Comparison of ENCODE assay signal across 30 cellular contexts in the genomic region with DNA sequence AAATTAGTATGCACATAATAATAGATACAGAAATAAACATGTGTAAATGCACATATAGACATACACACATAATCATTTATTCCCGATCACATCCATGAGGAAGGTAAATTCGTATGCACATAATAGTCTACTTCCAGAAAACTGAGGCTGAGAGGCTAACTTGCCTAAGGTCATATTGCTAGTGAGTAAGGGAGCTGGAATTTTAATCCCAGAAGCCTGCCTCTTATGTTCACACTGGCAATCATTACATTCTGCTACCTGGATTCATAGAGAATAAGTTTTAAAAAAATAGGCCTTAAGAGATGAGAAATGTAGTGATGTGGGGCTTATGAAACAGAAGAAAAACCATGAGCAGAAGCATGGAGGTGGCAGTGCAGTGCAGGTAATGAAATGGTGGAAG.
DNase-seq lines count a peak whose midpoint lies in the region; ATAC-seq, FAIRE-seq and TF ChIP-seq lines count a peak whose summit lies in the region.
"Had no signal": no experiment of that assay in that cellular context is flagged by ENCODE, and none has a peak within 500 bp of the region (broad histone marks: within the 10 kb centered on the region; RNA-seq: fewer than 3 reads in every experiment).

No MANE protein-coding gene starts in this region.

- peak; percentile 13 for DNase-seq in ACHN
- peak; percentile 64 for DNase-seq in M059J (ENCODE audit: low read depth)
- peak; percentile 57 for DNase-seq in mammary epithelial cell
- no peak for DNase-seq in keratinocyte (ENCODE audit: low read depth, low spot score)
- DNase-seq in heart right ventricle: no peak
- no peak for DNase-seq in frontal cortex (ENCODE audit: low spot score in 2 of 2)
- DNase-seq in esophagus muscularis mucosa (ENCODE audit: extremely low spot score): no peak
- no peak for DNase-seq in CD8-positive, alpha-beta memory T cell
- DNase-seq: C1 segment of cervical spinal cord; Caco-2; CD4-positive, alpha-beta memory T cell; DMS 273 treated with DMSO at 0.1 percent for 48 hours; DMS79; MV-4-11; NCI-H1105; NCI-H1436 treated with DMSO at 0.1 percent for 48 hours; NCI-H187 treated with DMSO at 0.1 percent for 48 hours; NCI-H2171 treated with DMSO at 0.1 percent for 48 hours; NCI-H446; NCI-H524 treated with DMSO at 0.1 percent for 48 hours; NCI-H774; NK-92 treated with Interleukin-12 subunit alpha and Interleukin-12 subunit beta, amount 100 ng/mL, for 24 hours; PC-3; RPMI8226; SHP77 treated with DMSO at 0.1 percent for 48 hours had no signal

- CTCF ChIA-PET in mammary epithelial cell (lab: Charles Lee; ENCODE audit: low non-redundant PET): no interaction called here
- CTCF ChIA-PET in CD8-positive, alpha-beta memory T cell (lab: Charles Lee): no interaction called here

- WGBS in mammary epithelial cell (ENCODE audit: low coverage, missing lambda C conversion rate): 71% methylated on average over 2 of the region's 2 CpGs
- 83 to 86% methylated on average over 2 of the region's 2 CpGs for WGBS in heart right ventricle, 2 donors
- 85% methylated on average over 2 of the region's 2 CpGs for WGBS in esophagus muscularis mucosa

- H3K36me3 ChIP-seq in mammary epithelial cell (ENCODE audit: insufficient read depth, low read length) (no peaks in the 10 kb centered on the region), keratinocyte (ENCODE audit: control insufficient read depth in 2 of 2, extremely low read depth in 1 of 2, insufficient read depth in 2 of 2, low read length in 2 of 2) (no peaks in the 10 kb centered on the region), heart right ventricle (no peaks in the 10 kb centered on the region), esophagus muscularis mucosa (no peaks in the 10 kb centered on the region)
- H3K36me3 ChIP-seq in CD8-positive, alpha-beta memory T cell (ENCODE audit: insufficient read depth, low read length): no peaks in the 10 kb centered on the region

- H3K9me3 Mint-ChIP-seq in CD8-positive, alpha-beta memory T cell: peaks cover 0 to 9% (median 3%) of the 10 kb centered on the region in 5 donors

- intact Hi-C loops in mammary epithelial cell (cut with micrococcal nuclease): loop anchor here (5.0 to 10.0 kb wide), 3 partner anchors 76 to 712 kb away; a partner anchor contains a TSS
- intact Hi-C loops in heart right ventricle (cut with DNase I): no loop called here
- intact Hi-C loops in esophagus muscularis mucosa (cut with DNase I): no loop called here

- H2AFZ ChIP-seq in mammary epithelial cell (ENCODE audit: low read depth, low read length) (no peak overlapping the region), keratinocyte (ENCODE audit: control insufficient read depth, low read length) (no peak overlapping the region)

- in situ Hi-C loops in ACHN (cut with HindIII; ENCODE audit: low pct_ligation_motif_present, low pct_unique_long_range_greater_than_20kb, low sequenced_read_pairs) (no loop called here), mammary epithelial cell (cut with MboI; ENCODE audit: low sequenced_read_pairs in 2 of 2) (no loop called here)

- H3K79me2 ChIP-seq in mammary epithelial cell (ENCODE audit: insufficient read depth, low read length) (no peaks in the 10 kb centered on the region), keratinocyte (ENCODE audit: control insufficient read depth, insufficient read depth, low read length) (no peaks in the 10 kb centered on the region)

- no TSS peak for BruUV-seq in mammary epithelial cell (replicated peaks; lab: Mats Ljungman, UMichigan)

- TF ChIP-seq CTCF in mammary epithelial cell (conservative IDR thresholded peaks at IDR 0.05 in 1 of 2, IDR thresholded peaks at IDR 0.05 in 1 of 2; ENCODE audit: extremely low read depth in 1 of 2, insufficient read depth in 1 of 2, low read depth in 1 of 2, low read length in 2 of 2) (no peak), keratinocyte (optimal IDR thresholded peaks at IDR 0.05 in 1 of 3, IDR thresholded peaks at IDR 0.05 in 1 of 3, conservative IDR thresholded peaks at IDR 0.05 in 1 of 3; ENCODE audit: extremely low read depth in 1 of 3, insufficient read depth in 2 of 3, low read length in 3 of 3) (no peak), heart right ventricle (IDR thresholded peaks at IDR 0.05) (no peak), esophagus muscularis mucosa (IDR thresholded peaks at IDR 0.05) (no peak)

- H3K4me3 ChIP-seq in mammary epithelial cell (replicated peaks in 1 of 3; ENCODE audit: insufficient read depth in 1 of 3, low read depth in 2 of 3, low read length in 3 of 3) (no peak overlapping the region), keratinocyte (ENCODE audit: control insufficient read depth in 2 of 3, extremely low read depth in 1 of 3, insufficient read depth in 2 of 3, low read depth in 1 of 3, low read length in 3 of 3) (no peak overlapping the region), heart right ventricle (no peak overlapping the region), esophagus muscularis mucosa (no peak overlapping the region)
- H3K4me3 ChIP-seq in CD8-positive, alpha-beta memory T cell (ENCODE audit: low read length): no peak overlapping the region
- H3K4me3 ChIP-seq: SK-N-MC had no signal

- POLR2A ChIA-PET in CD8-positive, alpha-beta memory T cell (lab: Charles Lee): no interaction called here

- TF ChIP-seq EP300 in esophagus muscularis mucosa (IDR thresholded peaks at IDR 0.05): no peak

- H3K27me3 Mint-ChIP-seq in CD8-positive, alpha-beta memory T cell: no peaks in the 10 kb centered on the region
- H3K27me3 Mint-ChIP-seq: CD4-positive, alpha-beta memory T cell had no signal

- no peaks in the 10 kb centered on the region for H3K9me3 ChIP-seq in mammary epithelial cell (replicated peaks; ENCODE audit: insufficient read depth, low read length)
- no peaks in the 10 kb centered on the region for H3K9me3 ChIP-seq in keratinocyte (ENCODE audit: control insufficient read depth, low read depth, low read length)
- H3K9me3 ChIP-seq in heart right ventricle: no peaks in the 10 kb centered on the region
- H3K9me3 ChIP-seq in esophagus muscularis mucosa: no peaks in the 10 kb centered on the region
- no peaks in the 10 kb centered on the region for H3K9me3 ChIP-seq in CD8-positive, alpha-beta memory T cell (ENCODE audit: low read length)
- H3K9me3 ChIP-seq: Caco-2 had no signal

- peaks cover 16% of the 10 kb centered on the region for H3K4me1 ChIP-seq in mammary epithelial cell (ENCODE audit: insufficient read depth, low read length)
- no peaks in the 10 kb centered on the region for H3K4me1 ChIP-seq in keratinocyte (ENCODE audit: control insufficient read depth, extremely low read depth, insufficient read depth, low read length)
- H3K4me1 ChIP-seq in heart right ventricle: no peaks in the 10 kb centered on the region
- no peaks in the 10 kb centered on the region for H3K4me1 ChIP-seq in esophagus muscularis mucosa
- H3K4me1 ChIP-seq in CD8-positive, alpha-beta memory T cell (ENCODE audit: insufficient read depth, low read length): no peaks in the 10 kb centered on the region
- H3K4me1 ChIP-seq: Caco-2 had no signal

- H3K9me1 ChIP-seq in keratinocyte (ENCODE audit: control insufficient read depth, extremely low read depth, insufficient read depth, low read length): no peaks in the 10 kb centered on the region

- FAIRE-seq in keratinocyte (lab: Jason Lieb, UNC): peak; percentile 69
- no peak for FAIRE-seq in frontal cortex (lab: Jason Lieb, UNC)
- FAIRE-seq: A204.1, GM12892 had no signal

- no peaks in the 10 kb centered on the region for H3K4me1 Mint-ChIP-seq in CD8-positive, alpha-beta memory T cell
- H3K4me1 Mint-ChIP-seq: CD4-positive, alpha-beta memory T cell had no signal

- H3K36me3 Mint-ChIP-seq in CD8-positive, alpha-beta memory T cell: no peaks in the 10 kb centered on the region
- H3K36me3 Mint-ChIP-seq: CD4-positive, alpha-beta memory T cell had no signal

- H3K27ac ChIP-seq in mammary epithelial cell (ENCODE audit: insufficient read depth, low read depth, low read length) (no peak overlapping the region), keratinocyte (ENCODE audit: control insufficient read depth, insufficient read depth, low read length) (no peak overlapping the region), heart right ventricle (no peak overlapping the region), esophagus muscularis mucosa (replicated peaks in 1 of 4) (no peak overlapping the region)
- H3K27ac ChIP-seq in CD8-positive, alpha-beta memory T cell (ENCODE audit: low read depth, low read length): no peak overlapping the region
- H3K27ac ChIP-seq: HL-60, SK-N-MC had no signal

- no peak overlapping the region for H3K4me3 Mint-ChIP-seq in CD8-positive, alpha-beta memory T cell
- H3K4me3 Mint-ChIP-seq: CD4-positive, alpha-beta memory T cell had no signal

- TF ChIP-seq POLR2A in esophagus muscularis mucosa (IDR thresholded peaks at IDR 0.05; ENCODE audit: low read depth): no peak

- dilution Hi-C loops in mammary epithelial cell (cut with HindIII; ENCODE audit: low sequenced_read_pairs) (no loop called here), keratinocyte (cut with MboI; ENCODE audit: extremely low pct_ligation_motif_present, low sequenced_read_pairs) (no loop called here)

- H3K9ac ChIP-seq in mammary epithelial cell (ENCODE audit: insufficient read depth, low read length): no peak overlapping the region
- no peak overlapping the region for H3K9ac ChIP-seq in keratinocyte (ENCODE audit: control insufficient read depth, extremely low read depth, insufficient read depth, low read length)

- no peaks in the 10 kb centered on the region for H3K27me3 ChIP-seq in mammary epithelial cell (ENCODE audit: insufficient read depth, low read length)
- no peaks in the 10 kb centered on the region for H3K27me3 ChIP-seq in keratinocyte (ENCODE audit: control insufficient read depth, extremely low read depth, insufficient read depth, low read length)
- H3K27me3 ChIP-seq in heart right ventricle: no peaks in the 10 kb centered on the region
- no peaks in the 10 kb centered on the region for H3K27me3 ChIP-seq in esophagus muscularis mucosa
- no peaks in the 10 kb centered on the region for H3K27me3 ChIP-seq in CD8-positive, alpha-beta memory T cell (ENCODE audit: insufficient read depth, low read length, poor library complexity, severe bottlenecking)

- ATAC-seq in heart right ventricle: no peak
- ATAC-seq: HCT116, PC-3 had no signal

- H3K27ac Mint-ChIP-seq in CD8-positive, alpha-beta memory T cell: no peak overlapping the region
- H3K27ac Mint-ChIP-seq: CD4-positive, alpha-beta memory T cell had no signal

- H4K20me1 ChIP-seq in mammary epithelial cell (ENCODE audit: insufficient read depth, low read length) (no peaks in the 10 kb centered on the region), keratinocyte (ENCODE audit: control insufficient read depth, extremely low read depth, insufficient read depth, low read length) (no peaks in the 10 kb centered on the region)

- H3K4me2 ChIP-seq in mammary epithelial cell (ENCODE audit: insufficient read depth, low read depth, low read length) (peak overlapping the region; percentile 59), keratinocyte (ENCODE audit: control insufficient read depth, extremely low read depth, insufficient read depth, low read depth, low read length) (no peak overlapping the region)

Comparison
In these comparisons a context has a peak if more than half of its experiments do, and no peak if none do; other contexts are left out.
1. DNase-seq: peak in ACHN (single experiment), M059J (single experiment) and mammary epithelial cell (single experiment); none in keratinocyte (single experiment), heart right ventricle (0 of 2), frontal cortex (0 of 2), esophagus muscularis mucosa (single experiment) and CD8-positive, alpha-beta memory T cell (0 of 5).